8 cellular contexts compared by ENCODE assay signal in the genomic region with DNA sequence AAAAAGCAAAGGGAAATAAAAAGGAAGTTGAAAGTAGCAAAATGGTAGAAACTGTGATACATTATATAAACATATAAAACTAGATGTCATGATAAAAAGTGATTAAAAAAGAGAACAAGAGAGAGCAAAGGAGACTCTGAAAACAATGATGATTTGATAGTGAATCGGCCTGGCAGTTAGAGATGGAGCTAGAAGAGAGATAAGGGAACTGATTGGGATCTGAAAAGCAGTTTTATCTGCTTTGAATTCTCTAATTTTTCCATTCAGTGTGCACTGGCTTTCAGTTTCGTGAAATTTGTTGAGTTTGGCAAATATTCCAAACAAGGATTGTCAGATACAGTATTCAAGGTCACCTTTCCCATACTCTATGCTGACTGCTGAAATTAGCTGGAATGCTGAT. TPM values are rescaled to one million over a fixed set of nuclear protein-coding genes. Genes with fewer than 3 reads are reported as not detected.
"Had no signal": no experiment of that assay in that cellular context is flagged by ENCODE, and none has a peak within 500 bp of the region (broad histone marks: within the 10 kb centered on the region; RNA-seq: fewer than 3 reads in every experiment).

No MANE protein-coding gene starts in this region.

- FAIRE-seq: H1, H54, HepG2 had no signal

- H2AFZ ChIP-seq: GM23338 had no signal

- H3K4me3 ChIP-seq: GM23338 had no signal

- H3K27ac ChIP-seq: HL-60 had no signal

- DNase-seq: H9, HCEC 1CT, KBM-7 had no signal

- H3K4me2 ChIP-seq: GM23338 had no signal

- ATAC-seq: GM23338, HepG2 had no signal

RNA-seq across cellular contexts. Expression of a gene that starts 21.9 kb away (rescaled TPM):
- total RNA-seq: HepG2 had no signal
- polyA plus RNA-seq: HepG2 had no signal
